19 cellular contexts compared by ENCODE assay signal in genomic region chr3:61669203-61669602, GRCh38.
"Had no signal": no experiment of that assay in that cellular context is flagged by ENCODE, and none has a peak within 500 bp of the region (broad histone marks: within the 10 kb centered on the region; RNA-seq: fewer than 3 reads in every experiment).

No MANE protein-coding gene starts in this region.

- H3K27ac Mint-ChIP-seq: activated naive CD4-positive, alpha-beta T cell treated with anti-CD3 and anti-CD28 coated beads, Interleukin-2, amount 50 U/mL, for 72 hours; immature natural killer cell; natural killer cell; progenitor cell of endocrine pancreas; type B pancreatic cell had no signal

- H3K36me3 Mint-ChIP-seq: activated naive CD4-positive, alpha-beta T cell treated with anti-CD3 and anti-CD28 coated beads, Interleukin-2, amount 50 U/mL, for 72 hours; immature natural killer cell; natural killer cell had no signal

- H3K4me1 ChIP-seq: body of pancreas had no signal

- DNase-seq: activated CD4-positive, alpha-beta T cell treated with anti-CD3 and anti-CD28 coated beads for 1 hour; activated CD4-positive, alpha-beta T cell treated with anti-CD3 and anti-CD28 coated beads, Interleukin-2, amount 50 U/mL, for 48 hours; activated effector memory CD4-positive, alpha-beta T cell treated with anti-CD3 and anti-CD28 coated beads, Interleukin-2, amount 50 U/mL, for 16 hours; activated T-cell treated with anti-CD3 and anti-CD28 coated beads, Interleukin-2, amount 50 U/mL, for 4 hours; amniotic stem cell; body of pancreas; cerebellar nuclear complex; dermis blood vessel endothelial cell; erythroblast; immature natural killer cell; mucosa of descending colon; natural killer cell; occipital lobe; stimulated activated CD4-positive, alpha-beta T cell treated with anti-CD3 and anti-CD28 coated beads, Interleukin-2, amount 100 ng/mL, for 24 hours; stimulated activated naive CD4-positive, alpha-beta T cell had no signal

- ATAC-seq: activated T-cell treated with anti-CD3 and anti-CD28 coated beads, Interleukin-2, amount 50 U/mL, for 4 hours; body of pancreas; sciatic nerve had no signal

- H3K9me3 Mint-ChIP-seq: activated naive CD4-positive, alpha-beta T cell treated with anti-CD3 and anti-CD28 coated beads, Interleukin-2, amount 50 U/mL, for 72 hours; natural killer cell had no signal

- H3K27me3 Mint-ChIP-seq: progenitor cell of endocrine pancreas, type B pancreatic cell had no signal

- H3K4me1 Mint-ChIP-seq: natural killer cell had no signal

- H3K9me3 ChIP-seq: body of pancreas, mucosa of descending colon had no signal

- H3K27me3 ChIP-seq: body of pancreas had no signal

- H3K4me3 Mint-ChIP-seq: activated T-cell treated with anti-CD3 and anti-CD28 coated beads, Interleukin-2, amount 50 U/mL, for 4 hours; immature natural killer cell; natural killer cell; type B pancreatic cell had no signal

- H3K4me3 ChIP-seq: body of pancreas, mucosa of descending colon had no signal

- H3K27ac ChIP-seq: body of pancreas had no signal
